ENCODE assay signal across 22 cellular contexts in genomic region chr10:122204691-122205489, GRCh38.
A peak's percentile ranks its signal among the peaks of the same experiment; 100 is the strongest.
DNase-seq lines count a peak whose midpoint lies in the region; ATAC-seq, FAIRE-seq and TF ChIP-seq lines count a peak whose summit lies in the region.
"Had no signal": no experiment of that assay in that cellular context is flagged by ENCODE, and none has a peak within 500 bp of the region (broad histone marks: within the 10 kb centered on the region; RNA-seq: fewer than 3 reads in every experiment).

No MANE protein-coding gene starts in this region.

- no peaks in the 10 kb centered on the region for H3K27me3 ChIP-seq in HepG2 (ENCODE audit: control insufficient read depth in 1 of 2, insufficient read depth in 2 of 2, low read length in 2 of 2)
- no peaks in the 10 kb centered on the region for H3K27me3 ChIP-seq in right lobe of liver
- H3K27me3 ChIP-seq in brain microvascular endothelial cell (replicated peaks) = no peaks in the 10 kb centered on the region
- no peaks in the 10 kb centered on the region for H3K27me3 ChIP-seq in upper lobe of right lung

- no peaks in the 10 kb centered on the region for H3K79me2 ChIP-seq in HepG2 (ENCODE audit: insufficient read depth, low read length)

- no TSS peak for BruUV-seq in HepG2 (replicated peaks; lab: Mats Ljungman, UMichigan)

- intact Hi-C loops in HepG2 (cut with micrococcal nuclease; ENCODE audit: unreplicated experiment) (no loop called here), right lobe of liver (cut with DNase I) (no loop called here), left ventricle myocardium superior (cut with micrococcal nuclease) (no loop called here), upper lobe of right lung (cut with DNase I) (no loop called here)

- H4K20me1 ChIP-seq in HepG2 (ENCODE audit: insufficient read depth, low read length) = no peaks in the 10 kb centered on the region; the same call in 1 of the 2 replicates

- TF ChIP-seq POLR2A in HepG2 (IDR thresholded peaks at IDR 0.05; ENCODE audit: insufficient read depth in 1 of 2, low read depth in 2 of 2, low read length in 2 of 2) (no peak), right lobe of liver (IDR thresholded peaks at IDR 0.05) (no peak)

- in situ Hi-C loops in HepG2 (cut with HindIII; ENCODE audit: extremely low pct_ligation_motif_present, low pct_unique_long_range_greater_than_20kb) = no loop called here
- in situ Hi-C loops in brain microvascular endothelial cell (cut with HindIII; ENCODE audit: low pct_ligation_motif_present, low sequenced_read_pairs) = no loop called here

- ATAC-seq in HepG2 (peak; percentile 56), right lobe of liver (no peak), left ventricle myocardium superior (peak; percentile 51), upper lobe of right lung (peak; percentile 14), GM19467 (IDR thresholded peaks at IDR 0.05; ENCODE audit: unreplicated experiment) (no peak)
- ATAC-seq: T-helper 17 cell had no signal

- H3K9me3 ChIP-seq in HepG2 (ENCODE audit: low read length) = no peaks in the 10 kb centered on the region
- no peaks in the 10 kb centered on the region for H3K9me3 ChIP-seq in right lobe of liver
- no peaks in the 10 kb centered on the region for H3K9me3 ChIP-seq in upper lobe of right lung
- H3K9me3 ChIP-seq: A549, prostate gland, SK-N-SH had no signal

- H3K36me3 ChIP-seq in HepG2 (replicated peaks in 1 of 2; ENCODE audit: control insufficient read depth in 1 of 2, insufficient read depth in 2 of 2, low read length in 2 of 2) (peaks cover 9 to 10% of the 10 kb centered on the region in 2 experiments; a peak in 4 of 5 replicates), right lobe of liver (no peaks in the 10 kb centered on the region), brain microvascular endothelial cell (replicated peaks) (no peaks in the 10 kb centered on the region), upper lobe of right lung (peaks cover 2% of the 10 kb centered on the region)

- no peak for TF ChIP-seq EP300 in HepG2 (IDR thresholded peaks at IDR 0.05; ENCODE audit: low read depth in 2 of 2, low read length in 2 of 2)
- TF ChIP-seq EP300 in HepG2 (CRISPR knock-in tag; IDR thresholded peaks at IDR 0.05; ENCODE audit: borderline replicate concordance) = no peak

- peak; percentile 17; the same call in 1 of the 2 replicates for TF ChIP-seq CTCF in HepG2 (CRISPR knock-in tag; IDR thresholded peaks at IDR 0.05)
- TF ChIP-seq CTCF in right lobe of liver (IDR thresholded peaks at IDR 0.05) = no peak
- TF ChIP-seq CTCF in brain microvascular endothelial cell (IDR thresholded peaks at IDR 0.05; ENCODE audit: low read depth, low read length, missing control alignments) = peak; percentile 25
- TF ChIP-seq CTCF in upper lobe of right lung (IDR thresholded peaks at IDR 0.05) = no peak

- H2AFZ ChIP-seq in HepG2 (ENCODE audit: low read length) = no peak overlapping the region

- 90% methylated on average over 13 of the region's 15 CpGs for WGBS in HepG2 (ENCODE audit: low lambda C conversion rate)
- WGBS in right lobe of liver (ENCODE audit: insufficient coverage, low coverage, low lambda C conversion rate, missing lambda C conversion rate) = 76% methylated on average over 11 of the region's 15 CpGs

- H3K4me3 ChIP-seq in HepG2 (replicated peaks in 1 of 3; ENCODE audit: insufficient read depth in 1 of 3, low read depth in 2 of 3, low read length in 3 of 3) (no peak overlapping the region), right lobe of liver (no peak overlapping the region), brain microvascular endothelial cell (ENCODE audit: low read depth, low read length) (no peak overlapping the region), upper lobe of right lung (no peak overlapping the region)
- H3K4me3 ChIP-seq: A549, prostate gland, skin epidermis had no signal

- H3K9ac ChIP-seq in HepG2 (ENCODE audit: insufficient read depth, low read depth, low read length) = no peak overlapping the region
- H3K9ac ChIP-seq: SK-N-SH had no signal

- POLR2A ChIA-PET in HepG2 (lab: Yijun Ruan, JAX) = no interaction called here

- TF ChIP-seq RAD21 in HepG2 (CRISPR knock-in tag; IDR thresholded peaks at IDR 0.05) = no peak

- FAIRE-seq in HepG2 (lab: Jason Lieb, UNC) = no peak
- FAIRE-seq: A549 had no signal

- H3K4me2 ChIP-seq in HepG2 (ENCODE audit: low read depth, low read length) = no peak overlapping the region
- H3K4me2 ChIP-seq: A549, SK-N-SH had no signal

- CTCF ChIA-PET in HepG2 (lab: Yijun Ruan, JAX; ENCODE audit: low intra/inter-chr PET ratio, low total read pairs) = no interaction called here

- DNase-seq in HepG2 (ENCODE audit: low spot score) = no peak
- DNase-seq in right lobe of liver = no peak
- no peak for DNase-seq in brain microvascular endothelial cell
- DNase-seq in left ventricle myocardium superior = no peak
- no peak for DNase-seq in upper lobe of right lung
- no peak for DNase-seq in HuH-7 (ENCODE audit: low spot score)
- DNase-seq in NCI-H510A (lab: John Stamatoyannopoulos, UW) = no peak
- DNase-seq: activated CD4-positive, alpha-beta T cell treated with anti-CD3 and anti-CD28 coated beads for 4 hours; activated T-cell treated with anti-CD3 and anti-CD28 coated beads, Interleukin-2, amount 50 U/mL, for 24 hours; DMS153; H7; NCI-H1436; NCI-H2107; NCI-H774; RPMI8226; SK-N-SH; T-helper 17 cell; trophoblast cell had no signal

- H3K4me1 ChIP-seq in HepG2 (ENCODE audit: insufficient read depth, low read length) (peaks cover 29% of the 10 kb centered on the region), right lobe of liver (no peaks in the 10 kb centered on the region), upper lobe of right lung (no peaks in the 10 kb centered on the region)
- H3K4me1 ChIP-seq: prostate gland had no signal

- no peak overlapping the region for H3K27ac ChIP-seq in HepG2 (ENCODE audit: extremely low read length, insufficient read depth, low read length)
- no peak overlapping the region for H3K27ac ChIP-seq in right lobe of liver
- no peak overlapping the region for H3K27ac ChIP-seq in brain microvascular endothelial cell
- no peak overlapping the region for H3K27ac ChIP-seq in upper lobe of right lung
- H3K27ac ChIP-seq: prostate gland, skin epidermis had no signal

TF ChIP-seq in HepG2, 621 proteins besides CTCF, POLR2A, EP300 and RAD21:
- TF ChIP-seq ZNF17 (CRISPR knock-in tag; IDR thresholded peaks at IDR 0.05) (no peak), STAG1 (CRISPR knock-in tag; IDR thresholded peaks at IDR 0.05) (peak; percentile 21; the same call in 1 of the 2 replicates), RBM22 (optimal IDR thresholded peaks at IDR 0.05; ENCODE audit: low read length) (peak; percentile 36), ZNF362 (CRISPR knock-in tag; IDR thresholded peaks at IDR 0.05; ENCODE audit: borderline replicate concordance) (peak; percentile 44; the same call in 1 of the 2 replicates), HNF1B (CRISPR knock-in tag; IDR thresholded peaks at IDR 0.05) (no peak)

Comparison
In these comparisons a context has a peak if more than half of its experiments do, and no peak if none do; other contexts are left out.
1. ATAC-seq: peak in HepG2 (single experiment), left ventricle myocardium superior (single experiment) and upper lobe of right lung (single experiment); none in right lobe of liver (0 of 4) and GM19467 (single experiment).
2. CTCF ChIP-seq: peak in HepG2 (single experiment) and brain microvascular endothelial cell (single experiment); none in right lobe of liver (0 of 4) and upper lobe of right lung (single experiment).